Comparison of ENCODE assay signal across 32 cellular contexts in the genomic region with DNA sequence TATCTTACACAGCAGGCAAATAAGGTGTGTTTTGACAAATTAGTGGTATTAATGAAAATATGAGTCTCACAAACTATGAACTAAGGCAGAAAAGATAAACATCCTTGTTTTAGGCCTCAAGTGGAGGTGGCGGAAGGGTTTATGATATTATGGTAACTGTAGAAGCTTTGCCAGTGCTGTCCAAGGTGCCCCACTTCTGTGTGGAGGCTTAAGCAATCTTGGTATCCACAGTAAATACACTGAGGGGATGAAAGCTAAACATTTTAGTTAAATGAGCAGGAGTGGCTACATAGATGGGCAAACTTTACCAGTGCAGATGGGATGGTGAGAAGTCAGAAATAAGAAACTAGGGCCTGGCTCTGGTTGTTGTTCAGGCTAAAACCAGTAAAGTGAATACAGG.
DNase-seq lines count a peak whose midpoint lies in the region; ATAC-seq and TF ChIP-seq lines count a peak whose summit lies in the region.
"Had no signal": no experiment of that assay in that cellular context is flagged by ENCODE, and none has a peak within 500 bp of the region (broad histone marks: within the 10 kb centered on the region; RNA-seq: fewer than 3 reads in every experiment).

No MANE protein-coding gene starts in this region.

- H2AFZ ChIP-seq in SK-N-SH (ENCODE audit: low read depth) = no peak overlapping the region
- no peak overlapping the region for H2AFZ ChIP-seq in DND-41 (ENCODE audit: low read depth, low read length)

- no peaks in the 10 kb centered on the region for H3F3A ChIP-seq in SK-N-SH (replicated peaks; ENCODE audit: insufficient read depth)

- no peaks in the 10 kb centered on the region; a peak in 1 of 4 replicates for H3K4me1 ChIP-seq in SK-N-SH (ENCODE audit: control insufficient read depth in 1 of 2, insufficient read depth in 2 of 2, low read depth in 1 of 2, low read length in 1 of 2)
- H3K4me1 ChIP-seq in DND-41 (ENCODE audit: insufficient read depth, low read length) = no peaks in the 10 kb centered on the region
- no peaks in the 10 kb centered on the region for H3K4me1 ChIP-seq in HEK293 (ENCODE audit: control insufficient read depth, insufficient read depth, low read length)
- H3K4me1 ChIP-seq in stomach = no peaks in the 10 kb centered on the region
- H3K4me1 ChIP-seq: A549; BE2C; BLaER1; BLaER1 treated with 17β-estradiol and CSF1 and Interleukin-3, amounts not matched to agents 10 nM and 100 nM; Caco-2 had no signal

- no peaks in the 10 kb centered on the region for H4K20me1 ChIP-seq in SK-N-SH (ENCODE audit: insufficient read depth)
- H4K20me1 ChIP-seq in DND-41 (ENCODE audit: insufficient read depth, low read length) = no peaks in the 10 kb centered on the region
- H4K20me1 ChIP-seq: BLaER1; BLaER1 treated with 17β-estradiol and CSF1 and Interleukin-3, amounts not matched to agents 10 nM and 100 nM had no signal

- no peak for TF ChIP-seq POLR2A in stomach (IDR thresholded peaks at IDR 0.05)

- H3K4me2 ChIP-seq in SK-N-SH (no peak overlapping the region), DND-41 (ENCODE audit: insufficient read depth, low read length) (no peak overlapping the region)
- H3K4me2 ChIP-seq: A549; BLaER1; BLaER1 treated with 17β-estradiol and CSF1 and Interleukin-3, amounts not matched to agents 10 nM and 100 nM had no signal

- H3K79me2 ChIP-seq in SK-N-SH (ENCODE audit: insufficient read depth) (no peaks in the 10 kb centered on the region), DND-41 (ENCODE audit: insufficient read depth, low read length) (no peaks in the 10 kb centered on the region)

- ATAC-seq in SK-N-SH treated with all-trans-retinoic acid at 6 μM for 48 hours = no peak
- peak; percentile 52; the same call in 2 of the 3 replicates for ATAC-seq in DND-41 (ENCODE audit: insufficient read depth, low read depth)
- ATAC-seq in HG03469 (IDR thresholded peaks at IDR 0.05; ENCODE audit: unreplicated experiment) = no peak
- ATAC-seq: A549; CD8-positive, alpha-beta T cell had no signal

- H3K27me3 ChIP-seq in SK-N-SH (ENCODE audit: insufficient read depth) = no peaks in the 10 kb centered on the region
- no peaks in the 10 kb centered on the region for H3K27me3 ChIP-seq in DND-41 (ENCODE audit: insufficient read depth, low read length, poor library complexity)
- no peaks in the 10 kb centered on the region for H3K27me3 ChIP-seq in stomach
- H3K27me3 ChIP-seq: BE2C; BLaER1; BLaER1 treated with 17β-estradiol and CSF1 and Interleukin-3, amounts not matched to agents 10 nM and 100 nM had no signal

- intact Hi-C loops in stomach (cut with DNase I; ENCODE audit: low total_unique reads) = no loop called here

- POLR2A ChIA-PET in SK-N-SH (lab: Yijun Ruan, JAX) = no interaction called here
- POLR2A ChIA-PET in HEK293 (lab: Yijun Ruan, JAX) = no interaction called here

- H3K9ac ChIP-seq in SK-N-SH (no peak overlapping the region), DND-41 (ENCODE audit: low read depth, low read length) (no peak overlapping the region)
- H3K9ac ChIP-seq: BLaER1; BLaER1 treated with 17β-estradiol and CSF1 and Interleukin-3, amounts not matched to agents 10 nM and 100 nM had no signal

- H3K9me3 ChIP-seq in SK-N-SH (no peaks in the 10 kb centered on the region), DND-41 (ENCODE audit: insufficient read depth, low read length, severe bottlenecking) (no peaks in the 10 kb centered on the region), HEK293 (ENCODE audit: control insufficient read depth, insufficient read depth, low read depth, low read length) (no peaks in the 10 kb centered on the region), stomach (peaks cover 0 to 4% (median 0%) of the 10 kb centered on the region in 4 donors)
- H3K9me3 ChIP-seq: A549, BE2C, Caco-2 had no signal

- CTCF ChIA-PET in SK-N-SH (lab: Yijun Ruan, JAX) (interaction anchor here (0.6 kb wide), 1 partner anchor 21 kb away, joined by 3 read pairs; no protein-coding TSS in a partner anchor), HEK293 (lab: Yijun Ruan, JAX) (no interaction called here)

- TF ChIP-seq EP300 in SK-N-SH (IDR thresholded peaks at IDR 0.05; ENCODE audit: borderline replicate concordance in 1 of 2, low read depth in 1 of 2, low read length in 1 of 2) = no peak
- no peak for TF ChIP-seq EP300 in Ishikawa (IDR thresholded peaks at IDR 0.05; ENCODE audit: borderline replicate concordance)
- TF ChIP-seq EP300 in stomach (IDR thresholded peaks at IDR 0.05) = no peak

- H3K27ac ChIP-seq in SK-N-SH (ENCODE audit: low read depth in 2 of 2, low read length in 1 of 2) = no peak overlapping the region
- no peak overlapping the region for H3K27ac ChIP-seq in DND-41 (ENCODE audit: low read length)
- H3K27ac ChIP-seq in HEK293 (ENCODE audit: extremely low read depth, low read depth, low read length) = no peak overlapping the region
- H3K27ac ChIP-seq in stomach = no peak overlapping the region
- H3K27ac ChIP-seq: 22Rv1; A549; BLaER1; BLaER1 treated with 17β-estradiol and CSF1 and Interleukin-3, amounts not matched to agents 10 nM and 100 nM; C4-2B had no signal

- H3K4me3 ChIP-seq in SK-N-SH (ENCODE audit: low read depth in 2 of 2, low read length in 1 of 2) (no peak overlapping the region), DND-41 (ENCODE audit: low read depth in 1 of 2, low read length in 2 of 2) (no peak overlapping the region), HEK293 (ENCODE audit: low read depth, low read length) (no peak overlapping the region), stomach (no peak overlapping the region)
- H3K4me3 ChIP-seq: A549; BLaER1; BLaER1 treated with 17β-estradiol and CSF1 and Interleukin-3, amounts not matched to agents 10 nM and 100 nM had no signal

- DNase-seq in SK-N-SH = no peak
- no peak for DNase-seq in DND-41
- no peak for DNase-seq in stomach
- DNase-seq in cortex of kidney (lab: John Stamatoyannopoulos, UW) = no peak
- DNase-seq: 8988T; ACHN; AML-193; BE2C; C1 segment of cervical spinal cord; Caco-2; Calu3; CD4-positive, alpha-beta memory T cell; CD4-positive, alpha-beta T cell; CD4-positive, CD25-positive, alpha-beta regulatory T cell; CD8-positive, alpha-beta memory T cell; CD8-positive, alpha-beta T cell; COR-L47; DMS 273 treated with DMSO at 0.1 percent for 48 hours; DMS153; DMS53; DMS79; DMS79 treated with DMSO at 0.1 percent for 48 hours; EL had no signal

- WGBS in SK-N-SH (ENCODE audit: low lambda C conversion rate) = 94% methylated on average over 1 of the region's 1 CpG
- WGBS in stomach, 5 donors = 92 to 100% (median 97%) methylated on average over 1 of the region's 1 CpG

- TF ChIP-seq CTCF in SK-N-SH (IDR thresholded peaks at IDR 0.05) (no peak), DND-41 (IDR thresholded peaks at IDR 0.05; ENCODE audit: borderline replicate concordance, extremely low read depth, low read length, poor library complexity, severe bottlenecking) (no peak), HEK293 (tag by site-specific recombination; IDR thresholded peaks at IDR 0.05) (no peak), stomach (IDR thresholded peaks at IDR 0.05) (no peak)

- H3K36me3 ChIP-seq in SK-N-SH (replicated peaks in 1 of 2; ENCODE audit: control insufficient read depth in 1 of 2, insufficient read depth in 2 of 2, low read length in 1 of 2) = peaks cover 18 to 27% of the 10 kb centered on the region in 2 experiments
- peaks cover 64% of the 10 kb centered on the region for H3K36me3 ChIP-seq in DND-41 (ENCODE audit: insufficient read depth, low read length)
- peaks cover 21 to 43% of the 10 kb centered on the region in 2 experiments for H3K36me3 ChIP-seq in HEK293 (ENCODE audit: control insufficient read depth in 2 of 2, insufficient read depth in 1 of 2, low read length in 2 of 2)
- peaks cover 7 to 28% (median 19%) of the 10 kb centered on the region in 4 donors for H3K36me3 ChIP-seq in stomach

- no peaks in the 10 kb centered on the region for H3K9me2 ChIP-seq in SK-N-SH

- TF ChIP-seq RAD21 in SK-N-SH (IDR thresholded peaks at IDR 0.05; ENCODE audit: low read length) (no peak), Ishikawa (IDR thresholded peaks at IDR 0.05; ENCODE audit: low read depth) (no peak)

TF ChIP-seq in SK-N-SH, 30 proteins besides CTCF, POLR2A, EP300 and RAD21 (continues in another document):
- TF ChIP-seq CHD2 (IDR thresholded peaks at IDR 0.05; ENCODE audit: low read length, partially characterized antibody) = no peak

TF ChIP-seq in SK-N-SH treated with all-trans-retinoic acid at 6 μM for 48 hours, 23 proteins besides CTCF, POLR2A, EP300 and RAD21 (continues in another document):
- TF ChIP-seq ZFP30 (CRISPR knock-in tag; IDR thresholded peaks at IDR 0.05) (no peak), PPARA (CRISPR knock-in tag; IDR thresholded peaks at IDR 0.05; ENCODE audit: borderline replicate concordance) (no peak), OSR1 (CRISPR knock-in tag; IDR thresholded peaks at IDR 0.05) (no peak)

TF ChIP-seq in HEK293, 187 proteins besides CTCF, POLR2A, EP300 and RAD21 (continues in another document):
- TF ChIP-seq, protein P1, sequence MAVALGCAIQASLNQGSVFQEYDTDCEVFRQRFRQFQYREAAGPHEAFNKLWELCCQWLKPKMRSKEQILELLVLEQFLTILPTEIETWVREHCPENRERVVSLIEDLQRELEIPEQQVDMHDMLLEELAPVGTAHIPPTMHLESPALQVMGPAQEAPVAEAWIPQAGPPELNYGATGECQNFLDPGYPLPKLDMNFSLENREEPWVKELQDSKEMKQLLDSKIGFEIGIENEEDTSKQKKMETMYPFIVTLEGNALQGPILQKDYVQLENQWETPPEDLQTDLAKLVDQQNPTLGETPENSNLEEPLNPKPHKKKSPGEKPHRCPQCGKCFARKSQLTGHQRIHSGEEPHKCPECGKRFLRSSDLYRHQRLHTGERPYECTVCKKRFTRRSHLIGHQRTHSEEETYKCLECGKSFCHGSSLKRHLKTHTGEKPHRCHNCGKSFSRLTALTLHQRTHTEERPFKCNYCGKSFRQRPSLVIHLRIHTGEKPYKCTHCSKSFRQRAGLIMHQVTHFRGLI (tag by site-specific recombination; IDR thresholded peaks at IDR 0.05) = no peak

Comparison
In these comparisons a context has a peak if more than half of its experiments do, and no peak if none do; other contexts are left out.
1. Of the 4 proteins assayed by ChIP-seq in both HEK293 and SK-N-SH: peak only in HEK293: none; only in SK-N-SH: none; in both: REST; in neither: 3.